Comparison of ENCODE assay signal across 2 cellular contexts in the genomic region with DNA sequence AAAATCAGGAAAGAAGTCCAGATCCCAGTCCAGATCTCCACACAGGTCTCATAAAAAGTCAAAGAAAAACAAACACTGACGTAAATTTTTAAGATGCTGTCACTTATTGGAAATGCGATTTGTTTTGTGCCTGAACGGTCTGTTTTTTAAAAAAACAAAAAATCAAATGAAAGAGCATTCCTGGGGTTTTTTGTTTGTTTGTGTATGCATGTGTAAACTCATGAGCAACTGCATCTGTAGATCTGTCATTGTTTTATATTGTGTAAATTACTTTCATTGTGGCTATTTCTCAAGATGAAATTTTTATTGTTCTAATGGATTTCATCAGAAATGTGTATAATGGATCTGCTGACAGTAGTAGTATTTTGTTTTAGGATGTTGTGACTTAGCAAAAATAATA.
TF ChIP-seq lines count a peak whose summit lies in the region.

No MANE protein-coding gene starts in this region.

TF ChIP-seq in HEK293T, 16 proteins besides CTCF, POLR2A, EP300 and RAD21 (continued from another document):
- TF ChIP-seq PKNOX1 (IDR thresholded peaks at IDR 0.05) (peak; percentile 86), CTBP1 (IDR thresholded peaks at IDR 0.05; ENCODE audit: borderline replicate concordance) (peak; percentile 55; the same call in 1 of the 2 replicates), ARNT (IDR thresholded peaks at IDR 0.05) (0 out of 2 replicates have a peak, but pooled peaks have one; percentile 39), NFRKB (IDR thresholded peaks at IDR 0.05) (no peak), SUZ12 (IDR thresholded peaks at IDR 0.05) (no peak)

TF ChIP-seq in GM12878, 131 proteins besides CTCF, POLR2A, EP300 and RAD21:
- TF ChIP-seq PRDM15 (CRISPR knock-in tag; IDR thresholded peaks at IDR 0.05) = no peak
- TF ChIP-seq SMAD5 (IDR thresholded peaks at IDR 0.05; ENCODE audit: low read depth) = no peak
- TF ChIP-seq BRCA1 (IDR thresholded peaks at IDR 0.05; ENCODE audit: low read depth, low read length) = no peak
- TF ChIP-seq SREBF2 (IDR thresholded peaks at IDR 0.05; ENCODE audit: low read length) = no peak
- no peak for TF ChIP-seq LARP7 (IDR thresholded peaks at IDR 0.05)
- TF ChIP-seq, protein P1, sequence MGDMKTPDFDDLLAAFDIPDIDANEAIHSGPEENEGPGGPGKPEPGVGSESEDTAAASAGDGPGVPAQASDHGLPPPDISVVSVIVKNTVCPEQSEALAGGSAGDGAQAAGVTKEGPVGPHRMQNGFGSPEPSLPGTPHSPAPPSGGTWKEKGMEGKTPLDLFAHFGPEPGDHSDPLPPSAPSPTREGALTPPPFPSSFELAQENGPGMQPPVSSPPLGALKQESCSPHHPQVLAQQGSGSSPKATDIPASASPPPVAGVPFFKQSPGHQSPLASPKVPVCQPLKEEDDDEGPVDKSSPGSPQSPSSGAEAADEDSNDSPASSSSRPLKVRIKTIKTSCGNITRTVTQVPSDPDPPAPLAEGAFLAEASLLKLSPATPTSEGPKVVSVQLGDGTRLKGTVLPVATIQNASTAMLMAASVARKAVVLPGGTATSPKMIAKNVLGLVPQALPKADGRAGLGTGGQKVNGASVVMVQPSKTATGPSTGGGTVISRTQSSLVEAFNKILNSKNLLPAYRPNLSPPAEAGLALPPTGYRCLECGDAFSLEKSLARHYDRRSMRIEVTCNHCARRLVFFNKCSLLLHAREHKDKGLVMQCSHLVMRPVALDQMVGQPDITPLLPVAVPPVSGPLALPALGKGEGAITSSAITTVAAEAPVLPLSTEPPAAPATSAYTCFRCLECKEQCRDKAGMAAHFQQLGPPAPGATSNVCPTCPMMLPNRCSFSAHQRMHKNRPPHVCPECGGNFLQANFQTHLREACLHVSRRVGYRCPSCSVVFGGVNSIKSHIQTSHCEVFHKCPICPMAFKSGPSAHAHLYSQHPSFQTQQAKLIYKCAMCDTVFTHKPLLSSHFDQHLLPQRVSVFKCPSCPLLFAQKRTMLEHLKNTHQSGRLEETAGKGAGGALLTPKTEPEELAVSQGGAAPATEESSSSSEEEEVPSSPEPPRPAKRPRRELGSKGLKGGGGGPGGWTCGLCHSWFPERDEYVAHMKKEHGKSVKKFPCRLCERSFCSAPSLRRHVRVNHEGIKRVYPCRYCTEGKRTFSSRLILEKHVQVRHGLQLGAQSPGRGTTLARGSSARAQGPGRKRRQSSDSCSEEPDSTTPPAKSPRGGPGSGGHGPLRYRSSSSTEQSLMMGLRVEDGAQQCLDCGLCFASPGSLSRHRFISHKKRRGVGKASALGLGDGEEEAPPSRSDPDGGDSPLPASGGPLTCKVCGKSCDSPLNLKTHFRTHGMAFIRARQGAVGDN (IDR thresholded peaks at IDR 0.05) = no peak
- TF ChIP-seq RB1 (IDR thresholded peaks at IDR 0.05; ENCODE audit: borderline replicate concordance) = no peak
- TF ChIP-seq SMC3 (IDR thresholded peaks at IDR 0.05; ENCODE audit: borderline replicate concordance, low read length) = no peak
- TF ChIP-seq ATF7 (IDR thresholded peaks at IDR 0.05; ENCODE audit: low read depth) = no peak
TF ChIP-seq in GM12878: peak in this region for 0.
